27 cellular contexts compared by ENCODE assay signal in genomic region chr6:19287928-19288327, GRCh38.
DNase-seq lines count a peak whose midpoint lies in the region; ATAC-seq and TF ChIP-seq lines count a peak whose summit lies in the region.
"Had no signal": no experiment of that assay in that cellular context is flagged by ENCODE, and none has a peak within 500 bp of the region (broad histone marks: within the 10 kb centered on the region; RNA-seq: fewer than 3 reads in every experiment).

No MANE protein-coding gene starts in this region.

- DNase-seq in NCI-H2196 treated with DMSO at 0.1 percent for 48 hours (lab: John Stamatoyannopoulos, UW; ENCODE audit: unreplicated experiment) = peak; percentile 17
- DNase-seq in NCI-H2196 (lab: John Stamatoyannopoulos, UW; ENCODE audit: unreplicated experiment) = no peak
- peak; percentile 66 for DNase-seq in LNCaP clone FGC (ENCODE audit: low read depth)
- DNase-seq: 8988T; ACHN; AML-193; BE2C; C1 segment of cervical spinal cord; Caco-2; Calu3; CD4-positive, alpha-beta memory T cell; CD4-positive, alpha-beta T cell; CD4-positive, CD25-positive, alpha-beta regulatory T cell; CD8-positive, alpha-beta memory T cell; CD8-positive, alpha-beta T cell; COR-L47; DMS 273 treated with DMSO at 0.1 percent for 48 hours; DMS153; DMS53; DMS79; DMS79 treated with DMSO at 0.1 percent for 48 hours; DND-41; EL had no signal

- no peak for ATAC-seq in HG03097 (IDR thresholded peaks at IDR 0.05; ENCODE audit: low FRiP score, unreplicated experiment)
- ATAC-seq: A549; CD8-positive, alpha-beta T cell had no signal

- no peak for TF ChIP-seq CTCF in LNCaP clone FGC (IDR thresholded peaks at IDR 0.05; ENCODE audit: control insufficient read depth, extremely low read depth, insufficient read depth)

- H3K4me3 ChIP-seq in LNCaP clone FGC (ENCODE audit: low read depth, low read length) = no peak overlapping the region
- H3K4me3 ChIP-seq: A549; BLaER1; BLaER1 treated with 17β-estradiol and CSF1 and Interleukin-3, amounts not matched to agents 10 nM and 100 nM had no signal
